In the genomic region with DNA sequence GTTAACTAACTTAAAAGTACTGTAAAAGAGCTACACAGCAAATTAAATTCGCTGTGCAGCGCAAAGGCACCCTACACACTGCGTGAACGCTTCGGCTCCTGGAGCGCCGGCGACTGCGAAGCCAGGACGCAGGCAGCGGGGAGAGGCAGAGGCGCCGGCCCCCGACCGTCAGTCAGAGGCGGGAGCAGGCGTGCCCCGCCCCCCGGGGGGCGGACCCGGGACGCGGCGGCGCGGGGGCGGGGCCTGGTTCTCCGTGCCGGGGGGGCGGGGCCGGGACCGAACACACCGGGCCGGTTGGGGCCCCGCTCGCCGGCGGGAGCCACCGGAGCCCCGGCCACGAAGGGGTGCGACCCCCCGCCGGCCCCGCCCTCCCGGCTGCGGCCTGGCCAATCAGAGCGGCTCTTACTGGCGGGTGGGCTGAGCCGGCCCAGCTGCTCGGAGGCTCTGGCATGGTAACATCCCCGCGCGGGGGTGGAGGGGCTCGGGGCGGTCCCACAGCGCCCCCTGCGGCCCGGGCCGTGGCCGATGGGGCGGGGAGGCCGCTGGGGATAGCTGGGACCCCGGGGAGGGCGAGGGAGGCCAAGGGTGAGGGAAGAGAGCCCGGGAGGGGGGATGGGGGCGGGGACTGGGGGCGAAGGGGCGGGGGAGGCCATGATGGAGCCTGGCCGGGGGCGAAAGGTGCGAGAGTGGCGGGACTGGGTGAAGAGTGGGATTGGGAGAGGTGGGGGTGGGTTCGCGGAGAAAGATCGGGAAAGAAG, we compare ENCODE assay signal across 1 cellular context.
TF ChIP-seq lines count a peak whose summit lies in the region.

A gene (plus strand): TSS at position 420 of the 758 bp plus-strand sequence. CDS start 30 bp downstream, at position 450.

TF ChIP-seq in A549, 52 proteins besides CTCF, POLR2A, EP300 and RAD21 (continued from another document):
- no peak for TF ChIP-seq ZFP36 (IDR thresholded peaks at IDR 0.05; ENCODE audit: borderline replicate concordance, partially characterized antibody)
- TF ChIP-seq FOXS1 (CRISPR knock-in tag; IDR thresholded peaks at IDR 0.05): no peak
- TF ChIP-seq, protein P1, sequence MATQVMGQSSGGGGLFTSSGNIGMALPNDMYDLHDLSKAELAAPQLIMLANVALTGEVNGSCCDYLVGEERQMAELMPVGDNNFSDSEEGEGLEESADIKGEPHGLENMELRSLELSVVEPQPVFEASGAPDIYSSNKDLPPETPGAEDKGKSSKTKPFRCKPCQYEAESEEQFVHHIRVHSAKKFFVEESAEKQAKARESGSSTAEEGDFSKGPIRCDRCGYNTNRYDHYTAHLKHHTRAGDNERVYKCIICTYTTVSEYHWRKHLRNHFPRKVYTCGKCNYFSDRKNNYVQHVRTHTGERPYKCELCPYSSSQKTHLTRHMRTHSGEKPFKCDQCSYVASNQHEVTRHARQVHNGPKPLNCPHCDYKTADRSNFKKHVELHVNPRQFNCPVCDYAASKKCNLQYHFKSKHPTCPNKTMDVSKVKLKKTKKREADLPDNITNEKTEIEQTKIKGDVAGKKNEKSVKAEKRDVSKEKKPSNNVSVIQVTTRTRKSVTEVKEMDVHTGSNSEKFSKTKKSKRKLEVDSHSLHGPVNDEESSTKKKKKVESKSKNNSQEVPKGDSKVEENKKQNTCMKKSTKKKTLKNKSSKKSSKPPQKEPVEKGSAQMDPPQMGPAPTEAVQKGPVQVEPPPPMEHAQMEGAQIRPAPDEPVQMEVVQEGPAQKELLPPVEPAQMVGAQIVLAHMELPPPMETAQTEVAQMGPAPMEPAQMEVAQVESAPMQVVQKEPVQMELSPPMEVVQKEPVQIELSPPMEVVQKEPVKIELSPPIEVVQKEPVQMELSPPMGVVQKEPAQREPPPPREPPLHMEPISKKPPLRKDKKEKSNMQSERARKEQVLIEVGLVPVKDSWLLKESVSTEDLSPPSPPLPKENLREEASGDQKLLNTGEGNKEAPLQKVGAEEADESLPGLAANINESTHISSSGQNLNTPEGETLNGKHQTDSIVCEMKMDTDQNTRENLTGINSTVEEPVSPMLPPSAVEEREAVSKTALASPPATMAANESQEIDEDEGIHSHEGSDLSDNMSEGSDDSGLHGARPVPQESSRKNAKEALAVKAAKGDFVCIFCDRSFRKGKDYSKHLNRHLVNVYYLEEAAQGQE (IDR thresholded peaks at IDR 0.05): no peak
- no peak for TF ChIP-seq NPAS2 (CRISPR knock-in tag; IDR thresholded peaks at IDR 0.05; ENCODE audit: borderline replicate concordance)
- TF ChIP-seq HDAC2 (IDR thresholded peaks at IDR 0.05): no peak
- TF ChIP-seq NR3C1 (IDR thresholded peaks at IDR 0.05): no peak
- no peak for TF ChIP-seq HEYL (CRISPR knock-in tag; IDR thresholded peaks at IDR 0.05)
- no peak for TF ChIP-seq HOXB13 (CRISPR knock-in tag; IDR thresholded peaks at IDR 0.05; ENCODE audit: low read depth)
- TF ChIP-seq FOSB (CRISPR knock-in tag; IDR thresholded peaks at IDR 0.05): no peak
- TF ChIP-seq, protein P2, sequence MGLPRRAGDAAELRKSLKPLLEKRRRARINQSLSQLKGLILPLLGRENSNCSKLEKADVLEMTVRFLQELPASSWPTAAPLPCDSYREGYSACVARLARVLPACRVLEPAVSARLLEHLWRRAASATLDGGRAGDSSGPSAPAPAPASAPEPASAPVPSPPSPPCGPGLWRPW (IDR thresholded peaks at IDR 0.05): no peak
- TF ChIP-seq CBX2 (IDR thresholded peaks at IDR 0.05; ENCODE audit: borderline replicate concordance, low read depth): no peak
- TF ChIP-seq, protein P3, sequence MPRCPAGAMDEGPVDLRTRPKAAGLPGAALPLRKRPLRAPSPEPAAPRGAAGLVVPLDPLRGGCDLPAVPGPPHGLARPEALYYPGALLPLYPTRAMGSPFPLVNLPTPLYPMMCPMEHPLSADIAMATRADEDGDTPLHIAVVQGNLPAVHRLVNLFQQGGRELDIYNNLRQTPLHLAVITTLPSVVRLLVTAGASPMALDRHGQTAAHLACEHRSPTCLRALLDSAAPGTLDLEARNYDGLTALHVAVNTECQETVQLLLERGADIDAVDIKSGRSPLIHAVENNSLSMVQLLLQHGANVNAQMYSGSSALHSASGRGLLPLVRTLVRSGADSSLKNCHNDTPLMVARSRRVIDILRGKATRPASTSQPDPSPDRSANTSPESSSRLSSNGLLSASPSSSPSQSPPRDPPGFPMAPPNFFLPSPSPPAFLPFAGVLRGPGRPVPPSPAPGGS (IDR thresholded peaks at IDR 0.05): no peak
- no peak for TF ChIP-seq CBX8 (IDR thresholded peaks at IDR 0.05)
- TF ChIP-seq RFX5 (IDR thresholded peaks at IDR 0.05): no peak
- TF ChIP-seq CHD2 (IDR thresholded peaks at IDR 0.05; ENCODE audit: low read length, partially characterized antibody): no peak
- TF ChIP-seq MAFK (IDR thresholded peaks at IDR 0.05; ENCODE audit: partially characterized antibody): no peak
- TF ChIP-seq EHF (CRISPR knock-in tag; IDR thresholded peaks at IDR 0.05): no peak
- TF ChIP-seq TP53 (CRISPR knock-in tag; IDR thresholded peaks at IDR 0.05): no peak
- TF ChIP-seq ESRRA (IDR thresholded peaks at IDR 0.05; ENCODE audit: borderline replicate concordance, low read length): no peak
- no peak for TF ChIP-seq BHLHE40 (IDR thresholded peaks at IDR 0.05; ENCODE audit: low read depth, low read length)
- no peak for TF ChIP-seq HOXB5 (CRISPR knock-in tag; IDR thresholded peaks at IDR 0.05)
- TF ChIP-seq, protein P4, sequence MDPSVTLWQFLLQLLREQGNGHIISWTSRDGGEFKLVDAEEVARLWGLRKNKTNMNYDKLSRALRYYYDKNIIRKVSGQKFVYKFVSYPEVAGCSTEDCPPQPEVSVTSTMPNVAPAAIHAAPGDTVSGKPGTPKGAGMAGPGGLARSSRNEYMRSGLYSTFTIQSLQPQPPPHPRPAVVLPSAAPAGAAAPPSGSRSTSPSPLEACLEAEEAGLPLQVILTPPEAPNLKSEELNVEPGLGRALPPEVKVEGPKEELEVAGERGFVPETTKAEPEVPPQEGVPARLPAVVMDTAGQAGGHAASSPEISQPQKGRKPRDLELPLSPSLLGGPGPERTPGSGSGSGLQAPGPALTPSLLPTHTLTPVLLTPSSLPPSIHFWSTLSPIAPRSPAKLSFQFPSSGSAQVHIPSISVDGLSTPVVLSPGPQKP (IDR thresholded peaks at IDR 0.05; ENCODE audit: low read depth, low read length): no peak
- TF ChIP-seq, protein P5, sequence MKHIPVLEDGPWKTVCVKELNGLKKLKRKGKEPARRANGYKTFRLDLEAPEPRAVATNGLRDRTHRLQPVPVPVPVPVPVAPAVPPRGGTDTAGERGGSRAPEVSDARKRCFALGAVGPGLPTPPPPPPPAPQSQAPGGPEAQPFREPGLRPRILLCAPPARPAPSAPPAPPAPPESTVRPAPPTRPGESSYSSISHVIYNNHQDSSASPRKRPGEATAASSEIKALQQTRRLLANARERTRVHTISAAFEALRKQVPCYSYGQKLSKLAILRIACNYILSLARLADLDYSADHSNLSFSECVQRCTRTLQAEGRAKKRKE (CRISPR knock-in tag; IDR thresholded peaks at IDR 0.05; ENCODE audit: low read depth): no peak
- TF ChIP-seq RNF2 (IDR thresholded peaks at IDR 0.05; ENCODE audit: borderline replicate concordance, low read depth): no peak
- no peak for TF ChIP-seq CEBPB (IDR thresholded peaks at IDR 0.05)
- TF ChIP-seq GATA3 (IDR thresholded peaks at IDR 0.05; ENCODE audit: borderline replicate concordance): no peak
- no peak for TF ChIP-seq POLR2AphosphoS2 (conservative IDR thresholded peaks at IDR 0.05; ENCODE audit: low read length)
- TF ChIP-seq, protein P6, sequence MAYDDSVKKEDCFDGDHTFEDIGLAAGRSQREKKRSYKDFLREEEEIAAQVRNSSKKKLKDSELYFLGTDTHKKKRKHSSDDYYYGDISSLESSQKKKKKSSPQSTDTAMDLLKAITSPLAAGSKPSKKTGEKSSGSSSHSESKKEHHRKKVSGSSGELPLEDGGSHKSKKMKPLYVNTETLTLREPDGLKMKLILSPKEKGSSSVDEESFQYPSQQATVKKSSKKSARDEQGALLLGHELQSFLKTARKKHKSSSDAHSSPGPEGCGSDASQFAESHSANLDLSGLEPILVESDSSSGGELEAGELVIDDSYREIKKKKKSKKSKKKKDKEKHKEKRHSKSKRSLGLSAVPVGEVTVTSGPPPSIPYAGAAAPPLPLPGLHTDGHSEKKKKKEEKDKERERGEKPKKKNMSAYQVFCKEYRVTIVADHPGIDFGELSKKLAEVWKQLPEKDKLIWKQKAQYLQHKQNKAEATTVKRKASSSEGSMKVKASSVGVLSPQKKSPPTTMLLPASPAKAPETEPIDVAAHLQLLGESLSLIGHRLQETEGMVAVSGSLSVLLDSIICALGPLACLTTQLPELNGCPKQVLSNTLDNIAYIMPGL (CRISPR knock-in tag; IDR thresholded peaks at IDR 0.05; ENCODE audit: borderline replicate concordance): no peak
- no peak for TF ChIP-seq ZNF302 (CRISPR knock-in tag; IDR thresholded peaks at IDR 0.05)
- no peak for TF ChIP-seq ZC3H11A (IDR thresholded peaks at IDR 0.05)
